Comparison of ENCODE assay signal across 20 cellular contexts in the genomic region with DNA sequence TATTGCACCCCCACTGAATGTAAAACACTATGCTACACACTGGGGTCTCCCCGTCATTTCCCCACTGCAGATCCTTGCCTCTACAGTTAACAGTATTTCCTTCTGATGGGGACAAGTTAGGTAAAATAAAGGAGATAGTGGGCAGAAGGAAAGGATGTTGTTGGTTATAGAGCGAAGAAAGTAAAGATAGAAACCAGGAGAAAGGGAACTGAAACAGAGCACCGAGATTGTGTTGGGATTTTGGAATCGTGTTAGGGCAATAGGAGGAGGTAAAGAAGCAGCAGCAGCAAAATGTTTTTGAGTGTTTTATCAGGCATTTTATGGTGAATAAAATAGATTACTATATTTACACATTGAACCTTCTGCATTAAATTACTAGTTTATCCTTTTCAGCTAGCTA.
"Had no signal": no experiment of that assay in that cellular context is flagged by ENCODE, and none has a peak within 500 bp of the region (broad histone marks: within the 10 kb centered on the region; RNA-seq: fewer than 3 reads in every experiment).

No MANE protein-coding gene starts in this region.

- DNase-seq: activated effector memory CD4-positive, alpha-beta T cell treated with anti-CD3 and anti-CD28 coated beads, Interleukin-2, amount 50 U/mL, for 16 hours; activated naive CD4-positive, alpha-beta T cell treated with anti-CD3 and anti-CD28 coated beads, Interleukin-2, amount 50 U/mL, for 16 hours; activated T-cell treated with anti-CD3 and anti-CD28 coated beads, Interleukin-2, amount 50 U/mL, for 72 hours; adrenal gland; mesendoderm; naive thymus-derived CD8-positive, alpha-beta T cell; ovary; stimulated activated CD4-positive, alpha-beta T cell treated with anti-CD3 and anti-CD28 coated beads, Interleukin-4, amount 100 ng/mL, for 1 hour; stomach; T-helper 9 cell; testis; upper lobe of left lung had no signal

- H3K27ac ChIP-seq: adrenal gland, breast epithelium, coronary artery, hepatocyte, ovary, stomach, testis, upper lobe of left lung had no signal

- H3K36me3 ChIP-seq: adrenal gland, breast epithelium, ovary, stomach, upper lobe of left lung had no signal

- H3K9me3 ChIP-seq: adrenal gland, breast epithelium, ovary, stomach, testis, upper lobe of left lung had no signal

- H3K27me3 ChIP-seq: adrenal gland, breast epithelium, hepatocyte, ovary, stomach, testis, upper lobe of left lung had no signal

- H3K4me1 ChIP-seq: breast epithelium, testis had no signal

- ATAC-seq: activated CD4-positive, CD25-positive, alpha-beta regulatory T cell treated with anti-CD3 and anti-CD28 coated beads, Interleukin-2, amount 50 U/mL, for 24 hours; activated T-cell treated with anti-CD3 and anti-CD28 coated beads, Interleukin-2, amount 50 U/mL, for 72 hours; esophagus mucosa; naive thymus-derived CD8-positive, alpha-beta T cell; sciatic nerve; stimulated activated effector memory CD8-positive, alpha-beta T cell treated with anti-CD3 and anti-CD28 coated beads, Interleukin-12 subunit alpha, Interleukin-12 subunit beta, amount 100 ng/mL, for 72 hours had no signal

- H3K4me3 ChIP-seq: adrenal gland, breast epithelium, coronary artery, hepatocyte, ovary, smooth muscle cell, stomach, testis, upper lobe of left lung had no signal
